17 cellular contexts compared by ENCODE assay signal in genomic region chr17:72362466-72363335, GRCh38.
DNase-seq lines count a peak whose midpoint lies in the region; ATAC-seq and TF ChIP-seq lines count a peak whose summit lies in the region.
"Had no signal": no experiment of that assay in that cellular context is flagged by ENCODE, and none has a peak within 500 bp of the region (broad histone marks: within the 10 kb centered on the region; RNA-seq: fewer than 3 reads in every experiment).

No MANE protein-coding gene starts in this region.

- H3K4me3 ChIP-seq in BE2C (ENCODE audit: low read depth, low read length), result no peak overlapping the region
- H3K4me3 ChIP-seq: gastroesophageal sphincter, right atrium auricular region had no signal

- H3K4me1 ChIP-seq in BE2C, result no peaks in the 10 kb centered on the region
- H3K4me1 ChIP-seq: gastroesophageal sphincter, right atrium auricular region had no signal

- no peaks in the 10 kb centered on the region for H3K9me3 Mint-ChIP-seq in osteocyte (ENCODE audit: unreplicated experiment)
- H3K9me3 Mint-ChIP-seq in activated CD4-positive, alpha-beta T cell treated with anti-CD3 and anti-CD28 coated beads, Interleukin-2, amount 10 ng/mL, durations not matched to agents 24 days and 14 days, result no peaks in the 10 kb centered on the region

- ATAC-seq in esophagus mucosa, result peak; percentile 67
- ATAC-seq: activated naive CD4-positive, alpha-beta T cell treated with anti-CD3 and anti-CD28 coated beads, Interleukin-2, amount 50 U/mL, for 72 hours; gastroesophageal sphincter; natural killer cell; Right ventricle myocardium inferior had no signal

- H3K27me3 ChIP-seq in BE2C, result no peaks in the 10 kb centered on the region
- H3K27me3 ChIP-seq: right atrium auricular region had no signal

- TF ChIP-seq CTCF in osteocyte (IDR thresholded peaks at IDR 0.05), result no peak
- TF ChIP-seq CTCF in BE2C (IDR thresholded peaks at IDR 0.05; ENCODE audit: low read depth, low read length), result no peak

- H3K36me3 Mint-ChIP-seq in osteocyte (ENCODE audit: unreplicated experiment), result no peaks in the 10 kb centered on the region
- no peaks in the 10 kb centered on the region for H3K36me3 Mint-ChIP-seq in activated CD4-positive, alpha-beta T cell treated with anti-CD3 and anti-CD28 coated beads, Interleukin-2, amount 10 ng/mL, durations not matched to agents 24 days and 14 days (ENCODE audit: low read depth)
- H3K36me3 Mint-ChIP-seq: activated naive CD4-positive, alpha-beta T cell treated with anti-CD3 and anti-CD28 coated beads, Interleukin-2, amount 50 U/mL, for 72 hours; CD4-positive, alpha-beta memory T cell; natural killer cell had no signal

- no peaks in the 10 kb centered on the region for H3K27me3 Mint-ChIP-seq in osteocyte (ENCODE audit: unreplicated experiment)
- H3K27me3 Mint-ChIP-seq in activated CD4-positive, alpha-beta T cell treated with anti-CD3 and anti-CD28 coated beads, Interleukin-2, amount 10 ng/mL, durations not matched to agents 24 days and 14 days, result no peaks in the 10 kb centered on the region

- DNase-seq in GM03348 (ENCODE audit: low spot score), result peak; percentile 49
- peak; percentile 55 for DNase-seq in RKO (ENCODE audit: low spot score)
- no peak for DNase-seq in osteocyte (ENCODE audit: extremely low spot score, unreplicated experiment)
- DNase-seq in activated CD4-positive, alpha-beta T cell treated with anti-CD3 and anti-CD28 coated beads, Interleukin-2, amount 10 ng/mL, durations not matched to agents 24 days and 14 days, result no peak
- DNase-seq in NCI-H1092 treated with DMSO at 0.1 percent for 48 hours (lab: John Stamatoyannopoulos, UW), result no peak
- no peak for DNase-seq in BE2C
- no peak for DNase-seq in GM19240 (ENCODE audit: insufficient read length, low spot score)
- DNase-seq: CD4-positive, alpha-beta memory T cell; kidney; natural killer cell; NCI-H1417; NCI-H510A treated with DMSO at 0.1 percent for 48 hours had no signal

- H3K9me3 ChIP-seq in BE2C, result no peaks in the 10 kb centered on the region
- H3K9me3 ChIP-seq: right atrium auricular region had no signal

- peaks cover 25% of the 10 kb centered on the region for H3K4me1 Mint-ChIP-seq in osteocyte (ENCODE audit: unreplicated experiment)
- no peaks in the 10 kb centered on the region for H3K4me1 Mint-ChIP-seq in activated CD4-positive, alpha-beta T cell treated with anti-CD3 and anti-CD28 coated beads, Interleukin-2, amount 10 ng/mL, durations not matched to agents 24 days and 14 days
- H3K4me1 Mint-ChIP-seq: CD4-positive, alpha-beta memory T cell; natural killer cell had no signal

- no peaks in the 10 kb centered on the region for H3K36me3 ChIP-seq in BE2C
- H3K36me3 ChIP-seq: gastroesophageal sphincter, right atrium auricular region had no signal

- intact Hi-C loops in activated CD4-positive, alpha-beta T cell treated with anti-CD3 and anti-CD28 coated beads, Interleukin-2, amount 10 ng/mL, durations not matched to agents 24 days and 14 days (cut with micrococcal nuclease), result no loop called here

- H3K4me3 Mint-ChIP-seq in osteocyte (ENCODE audit: unreplicated experiment), result no peak overlapping the region
- H3K4me3 Mint-ChIP-seq in activated CD4-positive, alpha-beta T cell treated with anti-CD3 and anti-CD28 coated beads, Interleukin-2, amount 10 ng/mL, durations not matched to agents 24 days and 14 days, result no peak overlapping the region
- H3K4me3 Mint-ChIP-seq: CD4-positive, alpha-beta memory T cell; natural killer cell had no signal

- peak overlapping the region; percentile 62 for H3K27ac Mint-ChIP-seq in osteocyte (ENCODE audit: unreplicated experiment)
- no peak overlapping the region for H3K27ac Mint-ChIP-seq in activated CD4-positive, alpha-beta T cell treated with anti-CD3 and anti-CD28 coated beads, Interleukin-2, amount 10 ng/mL, durations not matched to agents 24 days and 14 days
- H3K27ac Mint-ChIP-seq: activated naive CD4-positive, alpha-beta T cell treated with anti-CD3 and anti-CD28 coated beads, Interleukin-2, amount 50 U/mL, for 72 hours; CD4-positive, alpha-beta memory T cell; natural killer cell had no signal

Comparison
In these comparisons a context has a peak if more than half of its experiments do, and no peak if none do; other contexts are left out.
1. DNase-seq: peak in GM03348 (single experiment) and RKO (single experiment); none in osteocyte (single experiment), activated CD4-positive, alpha-beta T cell treated with anti-CD3 and anti-CD28 coated beads, Interleukin-2, amount 10 ng/mL, durations not matched to agents 24 days and 14 days (single experiment), NCI-H1092 treated with DMSO at 0.1 percent for 48 hours (single experiment), BE2C (single experiment) and GM19240 (single experiment).